ENCODE assay signal across 8 cellular contexts in the genomic region with DNA sequence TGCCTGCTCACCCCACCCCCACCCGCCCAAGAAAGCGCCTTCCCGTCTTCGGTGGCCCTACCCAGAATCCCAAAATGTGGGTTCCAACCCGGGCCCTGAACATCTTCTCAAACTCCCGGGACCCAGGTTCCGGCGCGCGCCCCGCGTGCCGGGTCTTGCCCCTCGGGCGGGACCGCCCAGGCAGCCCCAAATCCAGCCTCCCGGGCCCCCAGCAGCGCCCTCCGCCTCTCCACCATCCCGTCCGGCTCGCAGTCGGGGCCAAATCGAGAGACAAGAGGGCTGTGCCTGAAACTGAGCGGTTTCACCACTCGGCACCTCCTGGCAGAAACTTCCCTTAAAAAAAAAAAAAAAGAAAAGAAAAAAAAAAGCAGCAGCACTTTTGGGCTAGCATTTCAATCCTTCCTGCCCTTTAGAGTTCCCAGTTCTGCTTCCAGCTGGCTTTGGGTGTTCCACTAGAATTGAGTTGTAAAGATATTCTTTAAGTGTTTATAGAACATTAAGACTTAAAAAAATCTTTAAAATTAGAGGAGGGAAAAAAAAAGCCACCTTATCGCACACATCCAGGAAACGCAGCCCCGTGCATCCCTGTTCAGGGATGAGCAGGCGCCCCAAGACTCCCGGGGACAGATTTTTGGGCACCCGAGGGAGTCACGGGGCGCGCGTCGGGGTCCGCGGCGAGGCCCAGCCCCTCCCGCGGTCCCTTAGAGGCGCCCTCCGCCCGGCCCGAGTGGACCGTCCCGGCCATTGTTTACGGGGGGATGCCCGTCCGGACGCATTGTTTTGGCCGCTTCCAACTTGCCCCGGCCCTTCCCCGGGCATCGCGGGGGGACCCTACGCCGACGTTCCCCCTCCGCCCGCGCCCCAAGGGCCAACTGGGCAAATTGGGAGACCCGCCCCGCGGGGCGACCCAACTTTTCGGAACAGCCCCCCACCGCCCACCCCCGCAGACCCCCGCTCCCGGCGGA. TPM values are rescaled to one million over a fixed set of nuclear protein-coding genes. Genes with fewer than 3 reads are reported as not detected.
A peak's percentile ranks its signal among the peaks of the same experiment; 100 is the strongest.
DNase-seq lines count a peak whose midpoint lies in the region; ATAC-seq and TF ChIP-seq lines count a peak whose summit lies in the region.
"Not testable (repeated sequence)": the region's sequence is repeated elsewhere in the genome, so short reads cannot be mapped to it uniquely, and the experiment has no call there.

No MANE protein-coding gene starts in this region.

- TF ChIP-seq CTCF in CD8-positive, alpha-beta T cell (IDR thresholded peaks at IDR 0.05); fibroblast of pulmonary artery (IDR thresholded peaks at IDR 0.05; ENCODE audit: low read length, missing control alignments): not testable (repeated sequence)

- peak overlapping the region; percentile 98 for H3K27ac Mint-ChIP-seq in CD8-positive, alpha-beta T cell
- peak overlapping the region; percentile 98 for H3K27ac Mint-ChIP-seq in T-helper 1 cell treated with Interleukin-12 subunit alpha and Interleukin-12 subunit beta and Interleukin-4 antibody, amounts not matched to agents 30 μg/mL and 1 μg/mL, for 36 hours
- peak overlapping the region; percentile 100 for H3K27ac Mint-ChIP-seq in activated naive CD8-positive, alpha-beta T cell
- peak overlapping the region; percentile 95 for H3K27ac Mint-ChIP-seq in stimulated activated effector memory CD8-positive, alpha-beta T cell treated with anti-CD3 and anti-CD28 coated beads, Interleukin-12 subunit alpha, Interleukin-12 subunit beta, amount 100 ng/mL, for 72 hours

- peak overlapping the region; percentile 65 for H3K4me3 ChIP-seq in CD8-positive, alpha-beta T cell (ENCODE audit: low read depth, low read length)
- H3K4me3 ChIP-seq in fibroblast of pulmonary artery (replicated peaks; ENCODE audit: low read depth, low read length), result peak overlapping the region; percentile 72

- H3K9me3 Mint-ChIP-seq in CD8-positive, alpha-beta T cell; T-helper 1 cell treated with Interleukin-12 subunit alpha and Interleukin-12 subunit beta and Interleukin-4 antibody, amounts not matched to agents 30 μg/mL and 1 μg/mL, for 36 hours; activated naive CD8-positive, alpha-beta T cell (ENCODE audit: low read depth); stimulated activated effector memory CD8-positive, alpha-beta T cell treated with anti-CD3 and anti-CD28 coated beads, Interleukin-12 subunit alpha, Interleukin-12 subunit beta, amount 100 ng/mL, for 72 hours: not testable (repeated sequence)

- H3K36me3 ChIP-seq in CD8-positive, alpha-beta T cell (ENCODE audit: insufficient read depth, low read length), result not testable (repeated sequence)

- H3K4me1 ChIP-seq in CD8-positive, alpha-beta T cell (ENCODE audit: insufficient read depth, low read length), result peaks cover 29% of the 10 kb centered on the region

- peak; percentile 41 to 77 (median 61) for DNase-seq in CD8-positive, alpha-beta T cell
- DNase-seq in fibroblast of pulmonary artery (ENCODE audit: low read depth), result peak; percentile 73
- peak; percentile 51 for DNase-seq in mucosa of gallbladder (ENCODE audit: low spot score)
- peak in 1 of 2 donors; percentile 80 for DNase-seq in stimulated activated effector memory CD8-positive, alpha-beta T cell treated with anti-CD3 and anti-CD28 coated beads, Interleukin-12 subunit alpha, Interleukin-12 subunit beta, amount 100 ng/mL, for 72 hours (ENCODE audit: low spot score in 2 of 2)

- intact Hi-C loops in CD8-positive, alpha-beta T cell (cut with DNase I, micrococcal nuclease), result loop anchor here in 1 of 2 experiments (5.0 kb wide), 1 partner anchor 115 kb away; no protein-coding TSS in a partner anchor

- TF ChIP-seq EP300 in Ishikawa (IDR thresholded peaks at IDR 0.05; ENCODE audit: borderline replicate concordance), result not testable (repeated sequence)

- POLR2A ChIA-PET in CD8-positive, alpha-beta T cell (lab: Charles Lee), result interaction anchor here (0.7 to 3.2 kb wide), 6 partner anchors 10 to 280 kb away, joined by 3 to 17 read pairs (median 8); no protein-coding TSS in a partner anchor

- H3K4me1 Mint-ChIP-seq in CD8-positive, alpha-beta T cell (ENCODE audit: low read depth), result peaks cover 51% of the 10 kb centered on the region
- H3K4me1 Mint-ChIP-seq in T-helper 1 cell treated with Interleukin-12 subunit alpha and Interleukin-12 subunit beta and Interleukin-4 antibody, amounts not matched to agents 30 μg/mL and 1 μg/mL, for 36 hours (ENCODE audit: low read depth), result peaks cover 46% of the 10 kb centered on the region
- peaks cover 60% of the 10 kb centered on the region for H3K4me1 Mint-ChIP-seq in activated naive CD8-positive, alpha-beta T cell (ENCODE audit: low read depth)
- peaks cover 39% of the 10 kb centered on the region for H3K4me1 Mint-ChIP-seq in stimulated activated effector memory CD8-positive, alpha-beta T cell treated with anti-CD3 and anti-CD28 coated beads, Interleukin-12 subunit alpha, Interleukin-12 subunit beta, amount 100 ng/mL, for 72 hours

- not testable (repeated sequence) for H3K9me3 ChIP-seq in CD8-positive, alpha-beta T cell (ENCODE audit: low read length)

- peaks cover 10% of the 10 kb centered on the region for H3K36me3 Mint-ChIP-seq in CD8-positive, alpha-beta T cell
- peaks cover 25% of the 10 kb centered on the region for H3K36me3 Mint-ChIP-seq in T-helper 1 cell treated with Interleukin-12 subunit alpha and Interleukin-12 subunit beta and Interleukin-4 antibody, amounts not matched to agents 30 μg/mL and 1 μg/mL, for 36 hours (ENCODE audit: low read depth)
- not testable (repeated sequence) for H3K36me3 Mint-ChIP-seq in activated naive CD8-positive, alpha-beta T cell
- peaks cover 31% of the 10 kb centered on the region for H3K36me3 Mint-ChIP-seq in stimulated activated effector memory CD8-positive, alpha-beta T cell treated with anti-CD3 and anti-CD28 coated beads, Interleukin-12 subunit alpha, Interleukin-12 subunit beta, amount 100 ng/mL, for 72 hours

- CTCF ChIA-PET in CD8-positive, alpha-beta T cell (lab: Charles Lee), result interaction anchor here (1.0 to 1.6 kb wide), 4 partner anchors 10 to 50 kb away, joined by 3 to 4 read pairs (median 4); no protein-coding TSS in a partner anchor

- peak overlapping the region; percentile 95 for H3K4me3 Mint-ChIP-seq in CD8-positive, alpha-beta T cell
- peak overlapping the region; percentile 88 for H3K4me3 Mint-ChIP-seq in T-helper 1 cell treated with Interleukin-12 subunit alpha and Interleukin-12 subunit beta and Interleukin-4 antibody, amounts not matched to agents 30 μg/mL and 1 μg/mL, for 36 hours
- peak overlapping the region; percentile 98 for H3K4me3 Mint-ChIP-seq in activated naive CD8-positive, alpha-beta T cell
- H3K4me3 Mint-ChIP-seq in stimulated activated effector memory CD8-positive, alpha-beta T cell treated with anti-CD3 and anti-CD28 coated beads, Interleukin-12 subunit alpha, Interleukin-12 subunit beta, amount 100 ng/mL, for 72 hours, result peak overlapping the region; percentile 67

- H3K27me3 Mint-ChIP-seq in CD8-positive, alpha-beta T cell (ENCODE audit: low read depth); T-helper 1 cell treated with Interleukin-12 subunit alpha and Interleukin-12 subunit beta and Interleukin-4 antibody, amounts not matched to agents 30 μg/mL and 1 μg/mL, for 36 hours (ENCODE audit: low read depth); activated naive CD8-positive, alpha-beta T cell: not testable (repeated sequence)

- not testable (repeated sequence) for TF ChIP-seq RAD21 in Ishikawa (IDR thresholded peaks at IDR 0.05; ENCODE audit: low read depth)

- not testable (repeated sequence) for ATAC-seq in CD8-positive, alpha-beta T cell
- peak; percentile 25 for ATAC-seq in GM21576 (IDR thresholded peaks at IDR 0.05; ENCODE audit: unreplicated experiment)
- ATAC-seq in stimulated activated effector memory CD8-positive, alpha-beta T cell treated with anti-CD3 and anti-CD28 coated beads, Interleukin-12 subunit alpha, Interleukin-12 subunit beta, amount 100 ng/mL, for 72 hours, result peak; percentile 8

- peak overlapping the region; percentile 85 for H3K27ac ChIP-seq in CD8-positive, alpha-beta T cell (ENCODE audit: low read depth, low read length)

- not testable (repeated sequence) for H3K27me3 ChIP-seq in CD8-positive, alpha-beta T cell (ENCODE audit: insufficient read depth, low read length)

TF ChIP-seq in Ishikawa, 13 proteins besides CTCF, POLR2A, EP300 and RAD21:
- 0 out of 2 replicates have a peak, but pooled peaks have one; percentile 12 for TF ChIP-seq TAF1 (IDR thresholded peaks at IDR 0.05; ENCODE audit: low read depth)
TF ChIP-seq in Ishikawa: peak in this region for 1; not testable (repeated sequence) for 12.

RNA-seq across cellular contexts. Expression of gene ZNF217, which starts 0.9 kb away (rescaled TPM):
- 10 to 100 TPM; 71.8 to 79.9 TPM for total RNA-seq in CD8-positive, alpha-beta T cell
- 45.4 TPM for total RNA-seq in mucosa of gallbladder
